In genomic region chr6:30766461-30767157, GRCh38 we compare ENCODE assay signal across 18 cellular contexts. TPM values are rescaled to one million over a fixed set of nuclear protein-coding genes. Genes with fewer than 3 reads are reported as not detected.
A peak's percentile ranks its signal among the peaks of the same experiment; 100 is the strongest.
DNase-seq lines count a peak whose midpoint lies in the region; ATAC-seq, FAIRE-seq and TF ChIP-seq lines count a peak whose summit lies in the region.
"Had no signal": no experiment of that assay in that cellular context is flagged by ENCODE, and none has a peak within 500 bp of the region (broad histone marks: within the 10 kb centered on the region; RNA-seq: fewer than 3 reads in every experiment).

No MANE protein-coding gene starts in this region.

- H2BK12ac ChIP-seq in H9 (ENCODE audit: insufficient read length, low read depth, low read length) = peak overlapping the region; percentile 97

- peak overlapping the region; percentile 77 for H2BK5ac ChIP-seq in H9 (ENCODE audit: insufficient read length, low read length)

- TF ChIP-seq CTCF in A549 (IDR thresholded peaks at IDR 0.05) (no peak), H9 (conservative IDR thresholded peaks at IDR 0.05) (no peak), adrenal gland (IDR thresholded peaks at IDR 0.05) (no peak)

- H3K4me1 ChIP-seq in A549 (peaks cover 79% of the 10 kb centered on the region), H9 (ENCODE audit: insufficient read depth, low read length) (peaks cover 30% of the 10 kb centered on the region; the same call in 1 of the 2 replicates), adrenal gland (replicated peaks in 1 of 2) (peaks cover 15 to 44% of the 10 kb centered on the region in 2 donors)

- peak overlapping the region in 2 of 3 experiments; percentile 74 to 95; a peak in 5 of 7 replicates for H3K27ac Mint-ChIP-seq in H9

- TF ChIP-seq RAD21 in A549 (conservative IDR thresholded peaks at IDR 0.05 in 1 of 2, IDR thresholded peaks at IDR 0.05 in 1 of 2) = no peak

- H3K36me3 Mint-ChIP-seq in H9 (ENCODE audit: insufficient read depth in 1 of 3, low read depth in 3 of 3) = no peaks in the 10 kb centered on the region; a peak in 1 of 7 replicates

- no peaks in the 10 kb centered on the region for H3K79me1 ChIP-seq in H9 (ENCODE audit: insufficient read depth, low read depth, low read length, poor library complexity, severe bottlenecking)

- H3K9me3 Mint-ChIP-seq in H9 = no peaks in the 10 kb centered on the region
- H3K9me3 Mint-ChIP-seq: immature natural killer cell; T-helper 2 cell treated with Interferon-gamma antibody and Interleukin-4, amounts not matched to agents 5 μg/mL and 100 μg/mL, for 36 hours had no signal

- H3K27me3 Mint-ChIP-seq in H9 (ENCODE audit: low read depth) = no peaks in the 10 kb centered on the region; the same call in 1 of the 2 replicates

- peak overlapping the region; percentile 88 for H3K56ac ChIP-seq in H9 (ENCODE audit: insufficient read length, low read depth, low read length)

- H3K4me2 ChIP-seq in A549 = no peak overlapping the region
- H3K4me2 ChIP-seq in H9 (ENCODE audit: insufficient read depth, insufficient read length, low read length) = no peak overlapping the region

- TF ChIP-seq POLR2A in A549 (IDR thresholded peaks at IDR 0.05; ENCODE audit: low read length) (no peak), adrenal gland (IDR thresholded peaks at IDR 0.05) (no peak)

- H3K4me3 ChIP-seq in A549 (no peak overlapping the region), adrenal gland (no peak overlapping the region)
- H3K4me3 ChIP-seq: stomach had no signal

- H3K4me1 Mint-ChIP-seq in H9 = peaks cover 64 to 71% of the 10 kb centered on the region in 2 experiments

- H2AFZ ChIP-seq in H9 (ENCODE audit: low read length) = no peak overlapping the region

- no peaks in the 10 kb centered on the region for H4K20me1 ChIP-seq in H9 (ENCODE audit: control insufficient read depth, insufficient read depth, insufficient read length)

- peak overlapping the region; percentile 83 for H4K5ac ChIP-seq in H9 (ENCODE audit: insufficient read length, low read depth, low read length)

- no peaks in the 10 kb centered on the region for H3K36me3 ChIP-seq in adrenal gland (replicated peaks in 1 of 2)
- H3K36me3 ChIP-seq: stomach had no signal

- peak overlapping the region; percentile 89 to 97 for H3K27ac ChIP-seq in A549
- H3K27ac ChIP-seq in H9 (ENCODE audit: insufficient read length, low read depth, low read length) = peak overlapping the region; percentile 77
- no peak overlapping the region for H3K27ac ChIP-seq in adrenal gland
- H3K27ac ChIP-seq: stomach had no signal

- peak overlapping the region; percentile 90 for H3K4ac ChIP-seq in H9 (ENCODE audit: low read depth, low read length)

- H4K8ac ChIP-seq in H9 (replicated peaks; ENCODE audit: insufficient read length, low read depth, low read length) = no peak overlapping the region

- intact Hi-C loops in adrenal gland (cut with DNase I) = no loop called here

- DNase-seq in A549 (ENCODE audit: low read depth in 1 of 2, low spot score in 1 of 2) = no peak
- DNase-seq in H9 = no peak
- DNase-seq in adrenal gland = peak in 6 of 7 donors; percentile 33 to 82 (median 70)
- peak; percentile 84 for DNase-seq in left lobe of liver (ENCODE audit: low spot score)
- DNase-seq in NCI-H82 treated with DMSO at 0.1 percent for 48 hours (lab: John Stamatoyannopoulos, UW; ENCODE audit: unreplicated experiment) = no peak
- no peak for DNase-seq in KBM-7
- DNase-seq: activated CD4-positive, alpha-beta T cell treated with anti-CD3 and anti-CD28 coated beads, Interleukin-2, amount 50 U/mL, for 4 hours; amygdala; dermis blood vessel endothelial cell; immature natural killer cell; Karpas-422; NCI-H1694; NCI-H524 treated with DMSO at 0.1 percent for 48 hours; stomach had no signal

- H3K9ac ChIP-seq in H9 (ENCODE audit: extremely low read depth, insufficient read length, low read length) = peak overlapping the region; percentile 53

- no peaks in the 10 kb centered on the region for H3K79me2 ChIP-seq in H9 (ENCODE audit: insufficient read depth, low read length)

- no peak overlapping the region for H3K23ac ChIP-seq in H9 (ENCODE audit: insufficient read length, low read depth, low read length)

- H2BK15ac ChIP-seq in H9 (ENCODE audit: low read depth, low read length) = peak overlapping the region; percentile 83; the same call in 1 of the 2 replicates

- WGBS in A549 (ENCODE audit: missing lambda C conversion rate) = 84% methylated on average over 6 of the region's 6 CpGs
- WGBS in H9 (ENCODE audit: extremely low coverage, insufficient read length, low lambda C conversion rate) = no CpG with 5 or more reads among the region's 6 CpGs
- WGBS in adrenal gland, 4 donors = 71 to 81% (median 74%) methylated on average over 6 of the region's 6 CpGs

- no peaks in the 10 kb centered on the region for H3K27me3 ChIP-seq in H9 (ENCODE audit: insufficient read depth, low read length)
- no peaks in the 10 kb centered on the region for H3K27me3 ChIP-seq in adrenal gland
- H3K27me3 ChIP-seq: stomach had no signal

- peak overlapping the region; percentile 54 for H2AK5ac ChIP-seq in H9 (ENCODE audit: insufficient read length, low read length)

- TF ChIP-seq EP300 in A549 (IDR thresholded peaks at IDR 0.05) = no peak

- H3T11ph ChIP-seq in H9 (ENCODE audit: low read length) = peak overlapping the region; percentile 75

- in situ Hi-C loops in KBM-7 (cut with MboI; ENCODE audit: low pct_unique_long_range_greater_than_20kb, low sequenced_read_pairs) = no loop called here

- H4K91ac ChIP-seq in H9 (ENCODE audit: insufficient read length, low read depth, low read length) = peak overlapping the region; percentile 97

- H2BK120ac ChIP-seq in H9 (ENCODE audit: low read depth, low read length, poor library complexity, severe bottlenecking) = no peak overlapping the region

- POLR2A ChIA-PET in A549 (lab: Yijun Ruan, JAX) = no interaction called here

- FAIRE-seq in A549 (lab: Jason Lieb, UNC) = no peak
- FAIRE-seq: RCC 7860 had no signal

- peak overlapping the region; percentile 77 for H3K14ac ChIP-seq in H9 (ENCODE audit: insufficient read depth, low read length)

- ATAC-seq in A549 (no peak), left lobe of liver (peak; percentile 75), HG03378 (IDR thresholded peaks at IDR 0.05; ENCODE audit: unreplicated experiment) (no peak), GM21526 (IDR thresholded peaks at IDR 0.05; ENCODE audit: low FRiP score, unreplicated experiment) (no peak)

- CTCF ChIA-PET in A549 (lab: Yijun Ruan, JAX) = interaction anchor here (0.7 to 1.9 kb wide), 4 partner anchors 18 to 87 kb away, joined by 3 to 4 read pairs (median 4); no protein-coding TSS in a partner anchor

- no peaks in the 10 kb centered on the region for H3K23me2 ChIP-seq in H9 (ENCODE audit: insufficient read length, low read depth, low read length, poor library complexity, severe bottlenecking)

- H2BK20ac ChIP-seq in H9 (ENCODE audit: low read depth, low read length, poor library complexity, severe bottlenecking) = peak overlapping the region; percentile 29

- H3K9me3 ChIP-seq in A549 (no peaks in the 10 kb centered on the region), H9 (ENCODE audit: control insufficient read depth, low read depth, low read length) (no peaks in the 10 kb centered on the region), adrenal gland (replicated peaks in 1 of 3) (no peaks in the 10 kb centered on the region)
- H3K9me3 ChIP-seq: stomach had no signal

- peak overlapping the region; percentile 66 for H3K18ac ChIP-seq in H9 (ENCODE audit: insufficient read length, low read depth, low read length)

- H3K4me3 Mint-ChIP-seq in H9 = peak overlapping the region in 1 of 2 experiments; percentile 2; a peak in 1 of 5 replicates
- H3K4me3 Mint-ChIP-seq: immature natural killer cell had no signal

TF ChIP-seq in A549, 52 proteins besides CTCF, POLR2A, EP300 and RAD21 (continues in another document):
- no peak for TF ChIP-seq CHD4 (IDR thresholded peaks at IDR 0.05; ENCODE audit: borderline replicate concordance)
- no peak for TF ChIP-seq KDM5A (IDR thresholded peaks at IDR 0.05)

RNA-seq across cellular contexts. Expression of gene IER3, which starts 22.3 kb away (rescaled TPM):
- polyA plus RNA-seq in A549 (2011; rRNA removed) = 116 and 202 TPM in 2 replicates
- 172 and 215 TPM in 2 replicates for polyA plus RNA-seq in A549 (2012; cell fraction: cytosol; rRNA removed)
- 240 and 352 TPM in 2 replicates for polyA plus RNA-seq in A549 (2012; cell fraction: nucleus; rRNA removed)
- 89.1 to 108 TPM (median 104 TPM) in 3 replicates for polyA plus RNA-seq in A549 (2017; fragmentation: RNase III; extraction: RNeasy Plus Mini Kit Qiagen cat#74134 plus additional on column Dnase treatment)
- polyA minus RNA-seq in A549 (2011; rRNA and poly(A)+ RNA removed) = 93.4 and 94.8 TPM in 2 replicates
- total RNA-seq in H9 (2021) = 42.9 and 43.5 TPM in 2 replicates
- total RNA-seq in adrenal gland = 10 to 100 TPM in 7 of 8 donors, 1 to 10 TPM in 1; 4.0 to 66.2 (median 43.1) TPM
- polyA plus RNA-seq in adrenal gland = 100 to 1,000 TPM in 1 of 3 donors, 10 to 100 TPM in 2; 10.3 to 136 (median 49.1) TPM
- 5.8 TPM for total RNA-seq in left lobe of liver

RNA-seq across cellular contexts. Expression of gene FLOT1, which starts 24.1 kb away (rescaled TPM):
- 135 and 136 TPM in 2 replicates for polyA plus RNA-seq in A549 (2011; rRNA removed)
- 140 TPM in 2 replicates for polyA plus RNA-seq in A549 (2012; cell fraction: cytosol; rRNA removed)
- 112 and 128 TPM in 2 replicates for polyA plus RNA-seq in A549 (2012; cell fraction: nucleus; rRNA removed)
- 89.7 to 99.2 TPM (median 89.9 TPM) in 3 replicates for polyA plus RNA-seq in A549 (2017; fragmentation: RNase III; extraction: RNeasy Plus Mini Kit Qiagen cat#74134 plus additional on column Dnase treatment)
- 101 and 112 TPM in 2 replicates for polyA minus RNA-seq in A549 (2011; rRNA and poly(A)+ RNA removed)
- 107 and 111 TPM in 2 replicates for total RNA-seq in H9 (2021)
- 100 to 1,000 TPM; 237 to 449 (median 339) TPM for total RNA-seq in adrenal gland
- 100 to 1,000 TPM; 390 to 599 (median 411) TPM for polyA plus RNA-seq in adrenal gland
- 45.9 TPM for total RNA-seq in left lobe of liver

RNA-seq across cellular contexts. Expression of gene TUBB, which starts 46.5 kb away (rescaled TPM):
- 691 and 782 TPM in 2 replicates for polyA plus RNA-seq in A549 (2011; rRNA removed)
- 1,345 and 1,480 TPM in 2 replicates for polyA plus RNA-seq in A549 (2012; cell fraction: cytosol; rRNA removed)
- polyA plus RNA-seq in A549 (2012; cell fraction: nucleus; rRNA removed) = 1,395 and 1,872 TPM in 2 replicates
- 1,022 to 1,121 TPM (median 1,044 TPM) in 3 replicates for polyA plus RNA-seq in A549 (2017; fragmentation: RNase III; extraction: RNeasy Plus Mini Kit Qiagen cat#74134 plus additional on column Dnase treatment)
- polyA minus RNA-seq in A549 (2011; rRNA and poly(A)+ RNA removed) = 802 and 983 TPM in 2 replicates
- total RNA-seq in H9 (2021) = 1,719 and 1,734 TPM in 2 replicates
- 100 to 1,000 TPM in 7 of 8 donors, 10 to 100 TPM in 1; 90.3 to 439 (median 214) TPM for total RNA-seq in adrenal gland
- polyA plus RNA-seq in adrenal gland = 100 to 1,000 TPM; 107 to 473 (median 177) TPM
- total RNA-seq in left lobe of liver = 219 TPM

RNA-seq across cellular contexts. Expression of gene MDC1, which starts 49.5 kb away (rescaled TPM):
- polyA plus RNA-seq in A549 (2011; rRNA removed) (8.2 and 13.3 TPM in 2 replicates), A549 (2017; fragmentation: RNase III; extraction: RNeasy Plus Mini Kit Qiagen cat#74134 plus additional on column Dnase treatment) (14.9 to 21.4 TPM (median 16.5 TPM) in 3 replicates), adrenal gland (10 to 100 TPM; 16.8 to 26.9 (median 21.0) TPM)
- polyA plus RNA-seq in A549 (2012; cell fraction: cytosol; rRNA removed) = 8.4 and 10.3 TPM in 2 replicates
- polyA plus RNA-seq in A549 (2012; cell fraction: nucleus; rRNA removed) = 29.8 and 46.1 TPM in 2 replicates
- polyA minus RNA-seq in A549 (2011; rRNA and poly(A)+ RNA removed) = 18.4 and 19.4 TPM in 2 replicates
- total RNA-seq in H9 (2021) (72.2 and 77.6 TPM in 2 replicates), adrenal gland (10 to 100 TPM in 5 of 8 donors, 1 to 10 TPM in 3; 2.8 to 27.6 (median 18.4) TPM), left lobe of liver (13.7 TPM)

Comparison
In these comparisons a context has a peak if more than half of its experiments do, and no peak if none do; other contexts are left out.
1. DNase-seq: peak in adrenal gland (6 of 7) and left lobe of liver (single experiment); none in A549 (0 of 2), H9 (single experiment), NCI-H82 treated with DMSO at 0.1 percent for 48 hours (single experiment) and KBM-7 (single experiment).
2. H3K27ac ChIP-seq: peak in A549 (2 of 2) and H9 (single experiment); none in adrenal gland (0 of 5).